1 cellular context compared by ENCODE assay signal in the genomic region with DNA sequence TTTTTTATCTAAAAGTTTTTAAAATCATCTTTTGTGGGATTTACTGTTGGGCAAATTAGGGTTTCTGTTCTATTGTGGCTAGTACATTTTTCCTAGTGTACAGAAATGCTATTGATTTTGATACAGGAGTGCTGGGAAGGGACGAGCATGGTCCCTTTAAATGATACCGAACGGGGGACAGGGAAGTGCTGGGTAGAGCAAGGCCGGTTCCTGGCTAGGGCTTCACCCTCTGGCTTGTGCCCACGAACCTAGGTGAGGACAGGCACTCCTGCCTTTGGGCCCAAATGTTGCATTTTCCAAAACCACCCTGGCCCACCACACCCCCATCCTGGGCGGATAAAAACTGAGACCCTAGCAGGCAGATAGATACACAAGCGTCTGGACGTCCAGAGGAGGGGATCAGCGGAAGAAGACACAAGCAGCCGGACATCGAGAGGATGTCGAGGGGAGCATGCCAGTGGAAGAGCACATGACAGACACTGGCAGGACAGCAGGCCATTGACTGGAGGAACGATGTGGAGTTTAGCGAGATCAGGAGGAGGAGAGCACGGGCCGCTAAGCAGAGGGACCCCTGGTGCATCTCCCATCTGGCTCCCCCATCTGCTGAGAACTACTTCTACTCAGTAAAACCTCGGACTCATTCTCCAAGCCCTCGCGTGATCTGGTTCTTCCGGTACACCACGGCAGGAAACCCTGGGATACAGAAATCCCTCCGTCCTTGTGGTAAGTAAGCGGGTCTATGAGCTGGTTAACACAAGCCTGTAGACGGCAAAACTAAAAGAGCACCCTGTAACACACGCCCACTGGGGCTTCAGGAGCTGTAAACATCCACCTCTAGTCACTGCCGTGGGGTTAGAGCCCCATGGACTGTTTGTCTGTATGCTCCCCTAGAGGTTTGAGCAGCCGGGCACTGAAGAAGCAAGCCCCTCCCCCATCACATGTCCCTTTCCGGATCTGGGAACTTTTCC.
TF ChIP-seq lines count a peak whose summit lies in the region.

No MANE protein-coding gene starts in this region.

TF ChIP-seq in endothelial cell of umbilical vein, 7 proteins besides CTCF, POLR2A, EP300 and RAD21 (continued from another document):
- TF ChIP-seq, protein P1, sequence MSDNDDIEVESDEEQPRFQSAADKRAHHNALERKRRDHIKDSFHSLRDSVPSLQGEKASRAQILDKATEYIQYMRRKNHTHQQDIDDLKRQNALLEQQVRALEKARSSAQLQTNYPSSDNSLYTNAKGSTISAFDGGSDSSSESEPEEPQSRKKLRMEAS (IDR thresholded peaks at IDR 0.05; ENCODE audit: insufficient read depth, insufficient read length), result no peak
- no peak for TF ChIP-seq JUN (IDR thresholded peaks at IDR 0.05; ENCODE audit: borderline replicate concordance, insufficient read depth, insufficient read length, low read depth)
- no peak for TF ChIP-seq FOS (IDR thresholded peaks at IDR 0.05; ENCODE audit: borderline replicate concordance, insufficient read depth, low read length)
- TF ChIP-seq MYC (IDR thresholded peaks at IDR 0.05; ENCODE audit: low read depth, low read length), result no peak
